1 cellular context compared by ENCODE assay signal in genomic region chr16:660132-660458, GRCh38.
TF ChIP-seq lines count a peak whose summit lies in the region.

No MANE protein-coding gene starts in this region.

TF ChIP-seq in A549, 52 proteins besides CTCF, POLR2A, EP300 and RAD21 (continued from another document):
- TF ChIP-seq, protein P1, sequence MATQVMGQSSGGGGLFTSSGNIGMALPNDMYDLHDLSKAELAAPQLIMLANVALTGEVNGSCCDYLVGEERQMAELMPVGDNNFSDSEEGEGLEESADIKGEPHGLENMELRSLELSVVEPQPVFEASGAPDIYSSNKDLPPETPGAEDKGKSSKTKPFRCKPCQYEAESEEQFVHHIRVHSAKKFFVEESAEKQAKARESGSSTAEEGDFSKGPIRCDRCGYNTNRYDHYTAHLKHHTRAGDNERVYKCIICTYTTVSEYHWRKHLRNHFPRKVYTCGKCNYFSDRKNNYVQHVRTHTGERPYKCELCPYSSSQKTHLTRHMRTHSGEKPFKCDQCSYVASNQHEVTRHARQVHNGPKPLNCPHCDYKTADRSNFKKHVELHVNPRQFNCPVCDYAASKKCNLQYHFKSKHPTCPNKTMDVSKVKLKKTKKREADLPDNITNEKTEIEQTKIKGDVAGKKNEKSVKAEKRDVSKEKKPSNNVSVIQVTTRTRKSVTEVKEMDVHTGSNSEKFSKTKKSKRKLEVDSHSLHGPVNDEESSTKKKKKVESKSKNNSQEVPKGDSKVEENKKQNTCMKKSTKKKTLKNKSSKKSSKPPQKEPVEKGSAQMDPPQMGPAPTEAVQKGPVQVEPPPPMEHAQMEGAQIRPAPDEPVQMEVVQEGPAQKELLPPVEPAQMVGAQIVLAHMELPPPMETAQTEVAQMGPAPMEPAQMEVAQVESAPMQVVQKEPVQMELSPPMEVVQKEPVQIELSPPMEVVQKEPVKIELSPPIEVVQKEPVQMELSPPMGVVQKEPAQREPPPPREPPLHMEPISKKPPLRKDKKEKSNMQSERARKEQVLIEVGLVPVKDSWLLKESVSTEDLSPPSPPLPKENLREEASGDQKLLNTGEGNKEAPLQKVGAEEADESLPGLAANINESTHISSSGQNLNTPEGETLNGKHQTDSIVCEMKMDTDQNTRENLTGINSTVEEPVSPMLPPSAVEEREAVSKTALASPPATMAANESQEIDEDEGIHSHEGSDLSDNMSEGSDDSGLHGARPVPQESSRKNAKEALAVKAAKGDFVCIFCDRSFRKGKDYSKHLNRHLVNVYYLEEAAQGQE (IDR thresholded peaks at IDR 0.05): no peak
- no peak for TF ChIP-seq PHF8 (IDR thresholded peaks at IDR 0.05; ENCODE audit: borderline replicate concordance, low read depth)
- TF ChIP-seq RNF2 (IDR thresholded peaks at IDR 0.05; ENCODE audit: borderline replicate concordance, low read depth): no peak
- no peak for TF ChIP-seq NPAS2 (CRISPR knock-in tag; IDR thresholded peaks at IDR 0.05; ENCODE audit: borderline replicate concordance)
- TF ChIP-seq EHF (CRISPR knock-in tag; IDR thresholded peaks at IDR 0.05): no peak
